In genomic region chr12:52920937-52921336, GRCh38 we compare ENCODE assay signal across 1 cellular context.
TF ChIP-seq lines count a peak whose summit lies in the region.

No MANE protein-coding gene starts in this region.

TF ChIP-seq in HepG2, 621 proteins besides CTCF, POLR2A, EP300 and RAD21:
- TF ChIP-seq ZBTB3 (CRISPR knock-in tag; IDR thresholded peaks at IDR 0.05; ENCODE audit: borderline replicate concordance, low read depth) (no peak), ARNTL (CRISPR knock-in tag; IDR thresholded peaks at IDR 0.05) (no peak), TEAD3 (CRISPR knock-in tag; optimal IDR thresholded peaks at IDR 0.05; ENCODE audit: borderline replicate concordance) (peak; percentile 45), MXI1 (IDR thresholded peaks at IDR 0.05; ENCODE audit: borderline replicate concordance, low read depth, low read length) (peak; percentile 44; the same call in 1 of the 3 replicates), RFX1 (IDR thresholded peaks at IDR 0.05) (peak; percentile 84), STAT6 (CRISPR knock-in tag; IDR thresholded peaks at IDR 0.05; ENCODE audit: borderline replicate concordance) (no peak), FOXO1 (CRISPR knock-in tag; IDR thresholded peaks at IDR 0.05) (0 out of 2 replicates have a peak, but pooled peaks have one; percentile 12), RELA (CRISPR knock-in tag; IDR thresholded peaks at IDR 0.05) (no peak), NR0B2 (CRISPR knock-in tag; IDR thresholded peaks at IDR 0.05) (no peak), TRIM22 (IDR thresholded peaks at IDR 0.05) (no peak), ARNT (IDR thresholded peaks at IDR 0.05) (no peak), HMGXB3 (CRISPR knock-in tag; IDR thresholded peaks at IDR 0.05; ENCODE audit: borderline replicate concordance) (no peak), RFX3 (CRISPR knock-in tag; IDR thresholded peaks at IDR 0.05) (peak; percentile 85), ZNF326 (CRISPR knock-in tag; IDR thresholded peaks at IDR 0.05; ENCODE audit: borderline replicate concordance) (no peak), RBAK (CRISPR knock-in tag; IDR thresholded peaks at IDR 0.05) (no peak), CCAR2 (optimal IDR thresholded peaks at IDR 0.05; ENCODE audit: low read depth, low read length) (no peak), DPF2 (CRISPR knock-in tag; IDR thresholded peaks at IDR 0.05; ENCODE audit: borderline replicate concordance, low read depth) (no peak)
